In the genomic region with DNA sequence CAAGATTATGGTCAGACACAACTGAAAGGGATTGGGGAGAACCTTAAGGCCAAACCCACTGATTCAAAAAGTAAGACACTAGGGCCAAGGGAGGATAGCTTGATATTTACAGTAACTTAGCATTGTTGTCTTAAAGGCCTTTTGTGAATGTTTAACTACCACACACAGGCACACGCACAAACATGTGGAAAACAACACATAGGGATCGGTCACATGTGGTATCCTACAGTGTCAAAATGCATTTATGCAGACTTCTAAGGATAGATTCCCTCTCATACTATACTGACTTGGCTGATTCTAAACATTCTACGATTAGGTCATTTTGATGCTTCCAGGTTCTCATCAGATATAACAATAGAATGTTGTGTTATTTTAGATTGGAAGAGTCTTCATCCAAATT, we compare ENCODE assay signal across 34 cellular contexts.
"Had no signal": no experiment of that assay in that cellular context is flagged by ENCODE, and none has a peak within 500 bp of the region (broad histone marks: within the 10 kb centered on the region; RNA-seq: fewer than 3 reads in every experiment).

No MANE protein-coding gene starts in this region.

- ATAC-seq: activated naive CD4-positive, alpha-beta T cell treated with anti-CD3 and anti-CD28 coated beads, Interleukin-2, amount 50 U/mL, for 72 hours; activated naive CD8-positive, alpha-beta T cell treated with anti-CD3 and anti-CD28 coated beads, Interleukin-2, amount 50 U/mL, for 24 hours; activated T-cell treated with anti-CD3 and anti-CD28 coated beads, Interleukin-2, amount 50 U/mL, for 4 hours; activated T-cell treated with anti-CD3 and anti-CD28 coated beads, Interleukin-2, amount 50 U/mL, for 72 hours; activated T-helper 17 cell treated with anti-CD3 and anti-CD28 coated beads, Interleukin-2, amount 50 U/mL, for 72 hours; body of pancreas had no signal

- H3K9me3 ChIP-seq: adrenal gland, ascending aorta, body of pancreas, breast epithelium had no signal

- DNase-seq: activated effector memory CD4-positive, alpha-beta T cell treated with anti-CD3 and anti-CD28 coated beads, Interleukin-2, amount 50 U/mL, for 16 hours; activated effector memory CD4-positive, alpha-beta T cell treated with Interleukin-2 at 50 U/mL for 16 hours; activated gamma-delta T cell; activated gamma-delta T cell treated with Interleukin-2 at 50 U/mL for 16 hours; activated naive CD4-positive, alpha-beta T cell; activated naive CD4-positive, alpha-beta T cell treated with anti-CD3 and anti-CD28 coated beads for 36 hours; activated naive CD4-positive, alpha-beta T cell treated with anti-CD3 and anti-CD28 coated beads, Interleukin-2, amount 10 ng/mL, durations not matched to agents 7 days and 5 days; activated naive CD4-positive, alpha-beta T cell treated with anti-CD3 and anti-CD28 coated beads, Interleukin-2, amount 50 U/mL, for 16 hours; activated naive CD4-positive, alpha-beta T cell treated with Interleukin-2 at 50 U/mL for 16 hours; activated naive CD8-positive, alpha-beta T cell treated with anti-CD3 and anti-CD28 coated beads for 36 hours; activated naive CD8-positive, alpha-beta T cell treated with anti-CD3 and anti-CD28 coated beads, Interleukin-2, amount 10 ng/mL, durations not matched to agents 7 days and 5 days; activated naive CD8-positive, alpha-beta T cell treated with anti-CD3 and anti-CD28 coated beads, Interleukin-2, amount 50 U/mL, for 24 hours; activated T-cell treated with anti-CD3 and anti-CD28 coated beads, Interleukin-2, amount 50 U/mL, for 1 hour; activated T-cell treated with anti-CD3 and anti-CD28 coated beads, Interleukin-2, amount 50 U/mL, for 24 hours; activated T-cell treated with anti-CD3 and anti-CD28 coated beads, Interleukin-2, amount 50 U/mL, for 4 hours; activated T-cell treated with anti-CD3 and anti-CD28 coated beads, Interleukin-2, amount 50 U/mL, for 48 hours; activated T-cell treated with anti-CD3 and anti-CD28 coated beads, Interleukin-2, amount 50 U/mL, for 72 hours; adrenal gland; amniotic stem cell; amygdala; anterior cingulate cortex; aorta; body of pancreas; brain microvascular endothelial cell; caudate nucleus; central memory CD4-positive, alpha-beta T cell; cerebellar nuclear complex had no signal

- H3K4me3 ChIP-seq: adrenal gland, ascending aorta, body of pancreas, breast epithelium, cardiac muscle cell had no signal

- H3K4me1 ChIP-seq: adrenal gland, ascending aorta, body of pancreas, breast epithelium had no signal

- H3K36me3 ChIP-seq: adrenal gland, ascending aorta, brain microvascular endothelial cell, breast epithelium, cardiac muscle cell had no signal

- H3K27me3 ChIP-seq: adrenal gland, ascending aorta, body of pancreas, brain microvascular endothelial cell, breast epithelium, cardiac muscle cell had no signal

- H3K27ac ChIP-seq: adrenal gland, ascending aorta, body of pancreas, brain microvascular endothelial cell, breast epithelium, cardiac muscle cell had no signal

- FAIRE-seq: astrocyte, bronchial epithelial cell had no signal
